9 cellular contexts compared by ENCODE assay signal in the genomic region with DNA sequence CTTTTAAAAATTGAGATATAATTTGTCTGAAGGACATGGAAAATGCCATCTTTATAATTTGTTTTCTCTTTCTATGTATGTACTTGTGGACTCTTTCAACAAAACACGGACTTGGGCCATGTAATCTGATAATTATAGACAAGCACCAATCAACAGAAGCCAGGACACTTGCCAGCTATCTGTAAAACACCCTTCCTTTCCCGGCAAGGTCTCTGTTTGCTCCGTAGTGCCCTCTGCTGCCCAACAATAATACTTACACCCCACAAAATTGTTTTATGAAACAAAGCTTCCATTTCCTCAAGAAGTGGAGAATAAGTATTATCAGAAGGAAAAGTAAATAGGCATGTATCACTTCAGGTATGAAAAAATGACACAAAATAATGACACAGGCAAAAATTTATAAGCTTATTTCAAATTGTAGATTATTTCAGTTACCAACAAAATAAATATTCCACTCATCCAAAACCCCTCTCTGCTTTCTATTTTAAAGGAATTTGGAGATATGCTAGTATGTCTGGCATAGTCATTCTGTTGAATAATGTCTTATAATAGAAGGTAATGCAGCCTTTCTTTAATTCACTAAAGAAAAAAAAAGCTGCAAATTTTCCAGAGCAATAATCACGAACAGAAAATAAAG. TPM values are rescaled to one million over a fixed set of nuclear protein-coding genes. Genes with fewer than 3 reads are reported as not detected.
A peak's percentile ranks its signal among the peaks of the same experiment; 100 is the strongest.
DNase-seq lines count a peak whose midpoint lies in the region; ATAC-seq and TF ChIP-seq lines count a peak whose summit lies in the region.
"Had no signal": no experiment of that assay in that cellular context is flagged by ENCODE, and none has a peak within 500 bp of the region (broad histone marks: within the 10 kb centered on the region; RNA-seq: fewer than 3 reads in every experiment).

No MANE protein-coding gene starts in this region.

- no peak overlapping the region for H3K4me3 Mint-ChIP-seq in activated naive CD8-positive, alpha-beta T cell treated with anti-CD3 and anti-CD28 coated beads, Interleukin-2, amount 50 U/mL, for 24 hours
- H3K4me3 Mint-ChIP-seq: activated naive CD4-positive, alpha-beta T cell treated with anti-CD3 and anti-CD28 coated beads, Interleukin-2, amount 50 U/mL, for 24 hours had no signal

- H3K79me2 ChIP-seq in DND-41 (ENCODE audit: insufficient read depth, low read length) = no peaks in the 10 kb centered on the region

- H3K9ac ChIP-seq in DND-41 (ENCODE audit: low read depth, low read length) = no peak overlapping the region

- peak; percentile 67 for DNase-seq in DND-41
- DNase-seq in HCEC 1CT = peak; percentile 65
- DNase-seq in NCI-H146 (lab: John Stamatoyannopoulos, UW) = peak; percentile 91
- DNase-seq in T follicular helper cell (ENCODE audit: low read depth) = peak; percentile 25
- DNase-seq in activated naive CD8-positive, alpha-beta T cell treated with anti-CD3 and anti-CD28 coated beads, Interleukin-2, amount 50 U/mL, for 24 hours = peak; percentile 59
- DNase-seq in hepatic stellate cell (ENCODE audit: low spot score) = peak; percentile 2
- DNase-seq in spleen = no peak

- no peaks in the 10 kb centered on the region for H3K9me3 ChIP-seq in DND-41 (ENCODE audit: insufficient read depth, low read length, severe bottlenecking)
- no peaks in the 10 kb centered on the region for H3K9me3 ChIP-seq in spleen

- no peak overlapping the region for H3K4me3 ChIP-seq in DND-41 (ENCODE audit: low read depth in 1 of 2, low read length in 2 of 2)
- H3K4me3 ChIP-seq in spleen = no peak overlapping the region

- H3K4me2 ChIP-seq in DND-41 (ENCODE audit: insufficient read depth, low read length) = no peak overlapping the region

- H3K36me3 ChIP-seq in DND-41 (ENCODE audit: insufficient read depth, low read length) = no peaks in the 10 kb centered on the region
- H3K36me3 ChIP-seq in spleen = no peaks in the 10 kb centered on the region

- peaks cover 3% of the 10 kb centered on the region for H3K4me1 Mint-ChIP-seq in activated naive CD8-positive, alpha-beta T cell treated with anti-CD3 and anti-CD28 coated beads, Interleukin-2, amount 50 U/mL, for 24 hours
- H3K4me1 Mint-ChIP-seq: activated naive CD4-positive, alpha-beta T cell treated with anti-CD3 and anti-CD28 coated beads, Interleukin-2, amount 50 U/mL, for 24 hours had no signal

- H3K27me3 ChIP-seq in DND-41 (ENCODE audit: insufficient read depth, low read length, poor library complexity) = no peaks in the 10 kb centered on the region
- no peaks in the 10 kb centered on the region for H3K27me3 ChIP-seq in spleen (replicated peaks in 1 of 7)

- no peaks in the 10 kb centered on the region for H3K9me3 Mint-ChIP-seq in activated naive CD8-positive, alpha-beta T cell treated with anti-CD3 and anti-CD28 coated beads, Interleukin-2, amount 50 U/mL, for 24 hours
- H3K9me3 Mint-ChIP-seq: activated naive CD4-positive, alpha-beta T cell treated with anti-CD3 and anti-CD28 coated beads, Interleukin-2, amount 50 U/mL, for 24 hours had no signal

- ATAC-seq in DND-41 (ENCODE audit: insufficient read depth, low read depth) (peak; percentile 85), HG02642 (IDR thresholded peaks at IDR 0.05; ENCODE audit: poor library complexity, unreplicated experiment) (no peak)
- peak; percentile 52 for ATAC-seq in activated naive CD8-positive, alpha-beta T cell treated with anti-CD3 and anti-CD28 coated beads, Interleukin-2, amount 50 U/mL, for 24 hours

- intact Hi-C loops in spleen (cut with DNase I; ENCODE audit: low total_unique reads) = loop anchor here (5.0 kb wide), 2 partner anchors 325 to 540 kb away; no protein-coding TSS in a partner anchor

- 23 to 26% (median 25%) methylated on average over 4 of the region's 4 CpGs for WGBS in spleen, 5 donors

- no peaks in the 10 kb centered on the region for H3K36me3 Mint-ChIP-seq in activated naive CD8-positive, alpha-beta T cell treated with anti-CD3 and anti-CD28 coated beads, Interleukin-2, amount 50 U/mL, for 24 hours (ENCODE audit: low read depth)
- H3K36me3 Mint-ChIP-seq: activated naive CD4-positive, alpha-beta T cell treated with anti-CD3 and anti-CD28 coated beads, Interleukin-2, amount 50 U/mL, for 24 hours had no signal

- no peak overlapping the region for H3K27ac Mint-ChIP-seq in activated naive CD8-positive, alpha-beta T cell treated with anti-CD3 and anti-CD28 coated beads, Interleukin-2, amount 50 U/mL, for 24 hours
- H3K27ac Mint-ChIP-seq: activated naive CD4-positive, alpha-beta T cell treated with anti-CD3 and anti-CD28 coated beads, Interleukin-2, amount 50 U/mL, for 24 hours had no signal

- H3K27ac ChIP-seq in DND-41 (ENCODE audit: low read length) (no peak overlapping the region), spleen (no peak overlapping the region)

- TF ChIP-seq CTCF in DND-41 (IDR thresholded peaks at IDR 0.05; ENCODE audit: borderline replicate concordance, extremely low read depth, low read length, poor library complexity, severe bottlenecking) (peak; percentile 89), spleen (IDR thresholded peaks at IDR 0.05 in 8 of 11, conservative IDR thresholded peaks at IDR 0.05 in 3 of 11) (peak; percentile 28 to 82 (median 71))

- H4K20me1 ChIP-seq in DND-41 (ENCODE audit: insufficient read depth, low read length) = no peaks in the 10 kb centered on the region

- H2AFZ ChIP-seq in DND-41 (ENCODE audit: low read depth, low read length) = no peak overlapping the region

- no peak for TF ChIP-seq POLR2A in spleen (IDR thresholded peaks at IDR 0.05)

- H3K27me3 Mint-ChIP-seq in activated naive CD8-positive, alpha-beta T cell treated with anti-CD3 and anti-CD28 coated beads, Interleukin-2, amount 50 U/mL, for 24 hours = peaks cover under 1% of the 10 kb centered on the region

- H3K4me1 ChIP-seq in DND-41 (ENCODE audit: insufficient read depth, low read length) (no peaks in the 10 kb centered on the region), spleen (peaks cover 0 to 9% (median 5%) of the 10 kb centered on the region in 6 donors)

RNA-seq across cellular contexts. Expression of a gene that starts 32.8 kb away (rescaled TPM):
- 1 to 10 TPM in 1 of 7 donors, under 1 TPM in 6; 0.06 to 3.0 (median 0.33) TPM for total RNA-seq in spleen
- under 1 TPM; 0.02 to 0.10 (median 0.08) TPM for polyA plus RNA-seq in spleen
